21 cellular contexts compared by ENCODE assay signal in the genomic region with DNA sequence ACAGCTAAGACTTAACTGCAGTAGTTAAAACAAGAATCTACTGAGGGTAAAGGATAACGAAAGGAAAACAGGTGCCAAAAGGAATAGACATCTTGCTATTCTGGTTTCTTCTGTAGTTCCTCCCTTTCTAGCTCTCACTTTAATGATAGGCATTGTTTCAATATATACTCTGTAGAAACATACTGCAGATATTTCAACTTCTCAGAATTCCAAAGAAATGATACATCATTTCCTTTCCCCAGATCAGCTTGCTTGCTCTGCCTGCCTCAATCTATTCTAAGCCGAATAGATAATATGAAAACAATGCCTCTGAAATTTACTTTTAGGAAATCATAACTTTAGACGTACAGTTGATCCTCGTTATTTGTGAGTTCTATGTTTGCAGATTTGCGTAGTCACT. TPM values are rescaled to one million over a fixed set of nuclear protein-coding genes. Genes with fewer than 3 reads are reported as not detected.
A peak's percentile ranks its signal among the peaks of the same experiment; 100 is the strongest.
DNase-seq lines count a peak whose midpoint lies in the region; ATAC-seq, FAIRE-seq and TF ChIP-seq lines count a peak whose summit lies in the region.
"Had no signal": no experiment of that assay in that cellular context is flagged by ENCODE, and none has a peak within 500 bp of the region (broad histone marks: within the 10 kb centered on the region; RNA-seq: fewer than 3 reads in every experiment).

No MANE protein-coding gene starts in this region.

- no peak overlapping the region for H3K4me3 Mint-ChIP-seq in activated CD4-positive, alpha-beta T cell treated with anti-CD3 and anti-CD28 coated beads for 36 hours
- H3K4me3 Mint-ChIP-seq: dendritic cell treated with granulocyte-macrophage colony-stimulating factor and Interleukin-4, amounts not matched to agents 40 ng/mL and 50 ng/mL, for 4 days had no signal

- 88 to 90% methylated on average over 5 of the region's 5 CpGs for WGBS in pancreas, 2 donors

- H3K36me3 Mint-ChIP-seq in activated CD4-positive, alpha-beta T cell treated with anti-CD3 and anti-CD28 coated beads for 36 hours (ENCODE audit: low read depth): peaks cover 5% of the 10 kb centered on the region

- CTCF ChIA-PET in A673 (lab: Charles Lee): no interaction called here
- CTCF ChIA-PET in activated CD4-positive, alpha-beta T cell treated with anti-CD3 and anti-CD28 coated beads for 36 hours (lab: Charles Lee): interaction anchor here (0.6 to 4.7 kb wide), 3 partner anchors 37 to 149 kb away, joined by 3 to 52 read pairs (median 4); no protein-coding TSS in a partner anchor

- no peaks in the 10 kb centered on the region for H3K9me3 Mint-ChIP-seq in activated CD4-positive, alpha-beta T cell treated with anti-CD3 and anti-CD28 coated beads for 36 hours (ENCODE audit: low read depth)
- H3K9me3 Mint-ChIP-seq: dendritic cell treated with granulocyte-macrophage colony-stimulating factor and Interleukin-4, amounts not matched to agents 40 ng/mL and 50 ng/mL, for 4 days had no signal

- no peak for TF ChIP-seq CTCF in cardiac fibroblast (IDR thresholded peaks at IDR 0.05; ENCODE audit: low read depth, low read length)
- TF ChIP-seq CTCF in A673 (conservative IDR thresholded peaks at IDR 0.05; ENCODE audit: low read depth, low read length): no peak
- no peak for TF ChIP-seq CTCF in pancreas (IDR thresholded peaks at IDR 0.05)

- intact Hi-C loops in A673 (cut with micrococcal nuclease; ENCODE audit: unreplicated experiment): loop anchor here (5.0 kb wide), 1 partner anchor 53 kb away; no protein-coding TSS in a partner anchor
- intact Hi-C loops in activated CD4-positive, alpha-beta T cell treated with anti-CD3 and anti-CD28 coated beads for 36 hours (cut with DNase I, micrococcal nuclease): no loop called here
- intact Hi-C loops in pancreas (cut with DNase I): loop anchor here in 2 of 3 donors (5.0 to 10.0 kb wide), 3 partner anchors 48 to 144 kb away; partner anchors contain the start of genes ACO1 (in 1 of the 2) and NDUFB6 (in 1 of the 2)

- H3K4me3 ChIP-seq in cardiac fibroblast (replicated peaks in 1 of 2; ENCODE audit: low read depth in 2 of 2, low read length in 2 of 2) (no peak overlapping the region), A673 (ENCODE audit: low read depth, low read length, poor library complexity, severe bottlenecking) (no peak overlapping the region), pancreas (no peak overlapping the region)
- H3K4me3 ChIP-seq: mucosa of descending colon, ovary had no signal

- H3K27ac ChIP-seq in A673 (ENCODE audit: low read depth, low read length, poor library complexity, severe bottlenecking) (no peak overlapping the region), pancreas (no peak overlapping the region)
- H3K27ac ChIP-seq: ovary had no signal

- H3K27me3 Mint-ChIP-seq in activated CD4-positive, alpha-beta T cell treated with anti-CD3 and anti-CD28 coated beads for 36 hours: no peaks in the 10 kb centered on the region
- H3K27me3 Mint-ChIP-seq: dendritic cell treated with granulocyte-macrophage colony-stimulating factor and Interleukin-4, amounts not matched to agents 40 ng/mL and 50 ng/mL, for 4 days had no signal

- no peaks in the 10 kb centered on the region for H3K9me3 ChIP-seq in A673 (ENCODE audit: low read depth, low read length, poor library complexity, severe bottlenecking)
- H3K9me3 ChIP-seq in pancreas: no peaks in the 10 kb centered on the region
- H3K9me3 ChIP-seq: BE2C, mucosa of descending colon, ovary had no signal

- H3K4me1 Mint-ChIP-seq in activated CD4-positive, alpha-beta T cell treated with anti-CD3 and anti-CD28 coated beads for 36 hours: no peaks in the 10 kb centered on the region

- H3K36me3 ChIP-seq in A673 (ENCODE audit: insufficient read depth, low read length, poor library complexity, severe bottlenecking) (peaks cover 11% of the 10 kb centered on the region), pancreas (peaks cover 2 to 40% (median 4%) of the 10 kb centered on the region in 3 donors)
- H3K36me3 ChIP-seq: BE2C, ovary had no signal

- DNase-seq in AG08396 (ENCODE audit: low spot score): peak; percentile 43
- DNase-seq in M059J (ENCODE audit: low read depth): peak; percentile 42
- peak; percentile 69 to 80 for DNase-seq in cardiac fibroblast (ENCODE audit: low read depth in 2 of 2)
- peak; percentile 45 for DNase-seq in kidney tubule cell (ENCODE audit: low spot score)
- DNase-seq in A673 (ENCODE audit: low spot score): no peak
- no peak for DNase-seq in activated CD4-positive, alpha-beta T cell treated with anti-CD3 and anti-CD28 coated beads for 36 hours
- DNase-seq in pancreas: no peak
- DNase-seq: activated CD4-positive, alpha-beta T cell treated with anti-CD3 and anti-CD28 coated beads for 48 hours; BE2C; mucosa of descending colon; NCI-H524; ovary; stimulated activated CD4-positive, alpha-beta T cell treated with anti-CD3 and anti-CD28 coated beads, Interleukin-12 subunit alpha, Interleukin-12 subunit beta, amount 100 ng/mL, for 4 hours; substantia nigra; T-helper 2 cell had no signal

- no peaks in the 10 kb centered on the region for H3K4me1 ChIP-seq in A673 (ENCODE audit: insufficient read depth, low read length, poor library complexity, severe bottlenecking)
- H3K4me1 ChIP-seq in pancreas: peaks cover 4 to 16% (median 5%) of the 10 kb centered on the region in 3 donors
- H3K4me1 ChIP-seq: BE2C had no signal

- no peak for FAIRE-seq in pancreas (lab: Jason Lieb, UNC)
- FAIRE-seq: GM12891, HepG2, islet of Langerhans had no signal

- no peaks in the 10 kb centered on the region for H3K27me3 ChIP-seq in A673 (replicated peaks; ENCODE audit: insufficient read depth, low read depth, low read length, poor library complexity)
- no peaks in the 10 kb centered on the region for H3K27me3 ChIP-seq in pancreas
- H3K27me3 ChIP-seq: BE2C, ovary had no signal

- H3K27ac Mint-ChIP-seq in activated CD4-positive, alpha-beta T cell treated with anti-CD3 and anti-CD28 coated beads for 36 hours: no peak overlapping the region
- H3K27ac Mint-ChIP-seq: dendritic cell treated with granulocyte-macrophage colony-stimulating factor and Interleukin-4, amounts not matched to agents 40 ng/mL and 50 ng/mL, for 4 days had no signal

- ATAC-seq in HG03108 (IDR thresholded peaks at IDR 0.05; ENCODE audit: unreplicated experiment) (no peak), pancreas (no peak)
- no peak for ATAC-seq in activated CD4-positive, alpha-beta T cell treated with anti-CD3 and anti-CD28 coated beads for 36 hours
- ATAC-seq: HepG2, mucosa of descending colon, Panc1 had no signal

- BruUV-seq in A673 (replicated peaks; lab: Mats Ljungman, UMichigan): no TSS peak

- POLR2A ChIA-PET in A673 (lab: Charles Lee; ENCODE audit: low non-redundant PET): no interaction called here
- POLR2A ChIA-PET in activated CD4-positive, alpha-beta T cell treated with anti-CD3 and anti-CD28 coated beads for 36 hours (lab: Charles Lee): no interaction called here

RNA-seq across cellular contexts. Expression of gene ACO1, which starts 46.3 kb away (rescaled TPM):
- total RNA-seq in M059J (2014; rRNA removed; shearing (Covaris generic)): 22.1 and 40.5 TPM in 2 replicates
- total RNA-seq in A673 (2021) (40.0 and 41.7 TPM in 2 replicates), pancreas (10 to 100 TPM; 27.0 to 35.6 (median 31.2) TPM)
- 10 to 100 TPM; 15.5 TPM for total RNA-seq in activated CD4-positive, alpha-beta T cell treated with anti-CD3 and anti-CD28 coated beads for 36 hours
- 10 to 100 TPM in 1 of 2 donors, 1 to 10 TPM in 1; 8.7 to 13.1 TPM for polyA plus RNA-seq in pancreas

Comparison
In these comparisons a context has a peak if more than half of its experiments do, and no peak if none do; other contexts are left out.
1. DNase-seq: peak in AG08396 (single experiment), M059J (single experiment), cardiac fibroblast (2 of 2) and kidney tubule cell (single experiment); none in A673 (single experiment), activated CD4-positive, alpha-beta T cell treated with anti-CD3 and anti-CD28 coated beads for 36 hours (single experiment) and pancreas (0 of 6).
2. intact Hi-C loops: an anchor here in A673 (5.0 kb wide) and pancreas (5.0 to 10.0 kb wide); none called in activated CD4-positive, alpha-beta T cell treated with anti-CD3 and anti-CD28 coated beads for 36 hours.